In genomic region chr22:38305481-38306448, GRCh38 we compare ENCODE assay signal across 8 cellular contexts. TPM values are rescaled to one million over a fixed set of nuclear protein-coding genes. Genes with fewer than 3 reads are reported as not detected.
A peak's percentile ranks its signal among the peaks of the same experiment; 100 is the strongest.
DNase-seq lines count a peak whose midpoint lies in the region; ATAC-seq and TF ChIP-seq lines count a peak whose summit lies in the region.

No MANE protein-coding gene starts in this region.

- in situ Hi-C loops in GM13977 (cut with MboI; ENCODE audit: low pct_unique_long_range_greater_than_20kb, low sequenced_read_pairs, unreplicated experiment), result no loop called here

- no peaks in the 10 kb centered on the region for H3K9me2 ChIP-seq in GM23338 (ENCODE audit: insufficient read depth)

- H3K9me3 ChIP-seq in heart right ventricle, result no peaks in the 10 kb centered on the region
- no peaks in the 10 kb centered on the region for H3K9me3 ChIP-seq in smooth muscle cell (replicated peaks; ENCODE audit: low read depth)

- H2AFZ ChIP-seq in GM23338 (no peak overlapping the region), smooth muscle cell (ENCODE audit: low read depth) (no peak overlapping the region)

- no peaks in the 10 kb centered on the region for H3K9me3 Mint-ChIP-seq in GM23338
- no peaks in the 10 kb centered on the region for H3K9me3 Mint-ChIP-seq in activated naive CD4-positive, alpha-beta T cell treated with anti-CD3 and anti-CD28 coated beads for 36 hours

- H3F3A ChIP-seq in GM23338 (replicated peaks; ENCODE audit: low read depth) (peaks cover 50% of the 10 kb centered on the region), smooth muscle cell (ENCODE audit: low read depth) (peaks cover 15% of the 10 kb centered on the region)

- H3K4me1 ChIP-seq in GM23338 (ENCODE audit: insufficient read depth) (peaks cover 45% of the 10 kb centered on the region), heart right ventricle (peaks cover 38 to 88% (median 77%) of the 10 kb centered on the region in 9 donors), smooth muscle cell (ENCODE audit: low read depth) (no peaks in the 10 kb centered on the region)

- H3K27ac ChIP-seq in GM23338 (ENCODE audit: low read depth) (peak overlapping the region; percentile 78), heart right ventricle (peak overlapping the region; percentile 39 to 99 (median 67)), smooth muscle cell (ENCODE audit: low read depth) (peak overlapping the region; percentile 73)

- 22 to 23% methylated on average over 16 of the region's 16 CpGs for WGBS in heart right ventricle, 2 donors
- 67% methylated on average over 16 of the region's 16 CpGs for WGBS in smooth muscle cell (ENCODE audit: low lambda C conversion rate)

- H3K9ac ChIP-seq in smooth muscle cell (ENCODE audit: low read depth), result no peak overlapping the region

- CTCF ChIA-PET in activated naive CD4-positive, alpha-beta T cell treated with anti-CD3 and anti-CD28 coated beads for 36 hours (lab: Charles Lee), result no interaction called here

- H3K36me3 Mint-ChIP-seq in GM23338 (ENCODE audit: low read depth), result peaks cover 68% of the 10 kb centered on the region
- H3K36me3 Mint-ChIP-seq in activated naive CD4-positive, alpha-beta T cell treated with anti-CD3 and anti-CD28 coated beads for 36 hours (ENCODE audit: low read depth), result peaks cover 19% of the 10 kb centered on the region

- TF ChIP-seq CTCF in GM13977 (IDR thresholded peaks at IDR 0.05; ENCODE audit: extremely low read depth, insufficient read depth, missing control alignments), result peak; percentile 16
- TF ChIP-seq CTCF in GM23338 (conservative IDR thresholded peaks at IDR 0.05; ENCODE audit: low read depth in 2 of 2), result peak; percentile 43 to 58
- TF ChIP-seq CTCF in heart right ventricle (IDR thresholded peaks at IDR 0.05), result no peak
- TF ChIP-seq CTCF in smooth muscle cell (IDR thresholded peaks at IDR 0.05; ENCODE audit: borderline replicate concordance, insufficient read depth, poor library complexity, severe bottlenecking), result no peak

- intact Hi-C loops in activated naive CD4-positive, alpha-beta T cell treated with anti-CD3 and anti-CD28 coated beads for 36 hours (cut with micrococcal nuclease), result loop anchor here (1.0 kb wide), 1 partner anchor 11 kb away; no protein-coding TSS in a partner anchor
- intact Hi-C loops in heart right ventricle (cut with DNase I), result no loop called here

- H3K4me3 Mint-ChIP-seq in GM23338, result peak overlapping the region; percentile 10; the same call in 1 of the 3 replicates
- H3K4me3 Mint-ChIP-seq in activated naive CD4-positive, alpha-beta T cell treated with anti-CD3 and anti-CD28 coated beads for 36 hours, result no peak overlapping the region

- peaks cover 93% of the 10 kb centered on the region for H3K79me2 ChIP-seq in GM23338 (replicated peaks; ENCODE audit: insufficient read depth)
- peaks cover 94% of the 10 kb centered on the region for H3K79me2 ChIP-seq in smooth muscle cell (ENCODE audit: low read depth)

- no peaks in the 10 kb centered on the region for H3K27me3 ChIP-seq in GM23338 (ENCODE audit: insufficient read depth)
- no peaks in the 10 kb centered on the region for H3K27me3 ChIP-seq in heart right ventricle
- no peaks in the 10 kb centered on the region for H3K27me3 ChIP-seq in smooth muscle cell (ENCODE audit: low read depth)

- H3K27me3 Mint-ChIP-seq in GM23338 (ENCODE audit: insufficient read depth, low read depth, poor library complexity), result peaks cover 19% of the 10 kb centered on the region
- H3K27me3 Mint-ChIP-seq in activated naive CD4-positive, alpha-beta T cell treated with anti-CD3 and anti-CD28 coated beads for 36 hours (ENCODE audit: low read depth), result no peaks in the 10 kb centered on the region

- H3K27ac Mint-ChIP-seq in GM23338, result peak overlapping the region; percentile 76
- peak overlapping the region; percentile 90 for H3K27ac Mint-ChIP-seq in activated naive CD4-positive, alpha-beta T cell treated with anti-CD3 and anti-CD28 coated beads for 36 hours

- peak overlapping the region; percentile 24 for H3K4me2 ChIP-seq in GM23338
- no peak overlapping the region for H3K4me2 ChIP-seq in smooth muscle cell

- ATAC-seq in GM23338, result peak; percentile 89
- ATAC-seq in heart right ventricle, result peak in 6 of 8 donors; percentile 22 to 64 (median 36)

- H4K20me1 ChIP-seq in GM23338 (replicated peaks; ENCODE audit: insufficient read depth), result peaks cover 88% of the 10 kb centered on the region
- H4K20me1 ChIP-seq in smooth muscle cell (ENCODE audit: low read depth), result peaks cover 100% of the 10 kb centered on the region

- DNase-seq in GM13977 (ENCODE audit: low spot score) (peak; percentile 80), GM23338 (ENCODE audit: low spot score) (peak; percentile 84), NCI-H1092 treated with DMSO at 0.1 percent for 48 hours (lab: John Stamatoyannopoulos, UW) (peak; percentile 77), heart right ventricle (no peak), smooth muscle cell (lab: John Stamatoyannopoulos, UW; ENCODE audit: unreplicated experiment) (no peak), ureter (ENCODE audit: low spot score) (no peak), HCEC 1CT (no peak)
- DNase-seq in activated naive CD4-positive, alpha-beta T cell treated with anti-CD3 and anti-CD28 coated beads for 36 hours, result peak; percentile 70

- no peak overlapping the region for H3K4me3 ChIP-seq in GM23338
- peak overlapping the region in 1 of 10 donors; percentile 15 for H3K4me3 ChIP-seq in heart right ventricle
- H3K4me3 ChIP-seq in smooth muscle cell, result no peak overlapping the region

- H3K36me3 ChIP-seq in GM23338 (ENCODE audit: insufficient read depth) (peaks cover 32% of the 10 kb centered on the region; the same call in 1 of the 2 replicates), heart right ventricle (peaks cover 0 to 69% (median 25%) of the 10 kb centered on the region in 9 donors), smooth muscle cell (ENCODE audit: low read depth) (no peaks in the 10 kb centered on the region)

- peaks cover 47% of the 10 kb centered on the region for H3K4me1 Mint-ChIP-seq in GM23338
- peaks cover 37% of the 10 kb centered on the region for H3K4me1 Mint-ChIP-seq in activated naive CD4-positive, alpha-beta T cell treated with anti-CD3 and anti-CD28 coated beads for 36 hours (ENCODE audit: low read depth)

TF ChIP-seq in GM23338, 12 proteins besides CTCF, POLR2A, EP300 and RAD21 (continues in another document):
- no peak for TF ChIP-seq ZNF114 (CRISPR knock-in tag; IDR thresholded peaks at IDR 0.05)

RNA-seq across cellular contexts. Expression of gene CSNK1E, which starts 11.5 kb away (rescaled TPM):
- total RNA-seq in GM23338 (2014; rRNA removed; shearing (Covaris generic)), result 233 and 259 TPM in 2 replicates
- polyA plus RNA-seq in GM23338 (2016; fragmentation: Nextera tagmentation; extraction: Ambion mirVana) (180 and 189 TPM in 2 replicates), heart right ventricle (10 to 100 TPM; 81.6 to 83.4 TPM), smooth muscle cell (154 and 192 TPM in 2 replicates)
- total RNA-seq in activated naive CD4-positive, alpha-beta T cell treated with anti-CD3 and anti-CD28 coated beads for 36 hours, result 100 to 1,000 TPM; 105 to 108 TPM
- total RNA-seq in heart right ventricle (10 to 100 TPM; 64.1 to 88.1 (median 78.6) TPM), smooth muscle cell (94.7 and 111 TPM in 2 replicates), ureter (173 TPM)

RNA-seq across cellular contexts. Expression of gene TMEM184B, which starts 33.0 kb away (rescaled TPM):
- total RNA-seq in GM23338 (2014; rRNA removed; shearing (Covaris generic)), result 76.5 and 95.1 TPM in 2 replicates
- polyA plus RNA-seq in GM23338 (2016; fragmentation: Nextera tagmentation; extraction: Ambion mirVana) (40.7 and 42.2 TPM in 2 replicates), heart right ventricle (10 to 100 TPM; 20.8 to 29.7 TPM), smooth muscle cell (96.0 and 96.3 TPM in 2 replicates)
- 10 to 100 TPM; 15.0 to 15.3 TPM for total RNA-seq in activated naive CD4-positive, alpha-beta T cell treated with anti-CD3 and anti-CD28 coated beads for 36 hours
- total RNA-seq in heart right ventricle (10 to 100 TPM; 36.2 to 51.6 (median 46.1) TPM), smooth muscle cell (34.1 and 54.4 TPM in 2 replicates), ureter (77.7 TPM)

Comparison
In these comparisons a context has a peak if more than half of its experiments do, and no peak if none do; other contexts are left out.
1. DNase-seq: peak in GM13977 (single experiment), GM23338 (single experiment), NCI-H1092 treated with DMSO at 0.1 percent for 48 hours (single experiment) and activated naive CD4-positive, alpha-beta T cell treated with anti-CD3 and anti-CD28 coated beads for 36 hours (single experiment); none in heart right ventricle (0 of 2), smooth muscle cell (single experiment), ureter (single experiment) and HCEC 1CT (single experiment).
2. CTCF ChIP-seq: peak in GM13977 (single experiment) and GM23338 (2 of 2); none in heart right ventricle (0 of 9) and smooth muscle cell (single experiment).
3. Peak in every context shown above with its lines, with median percentiles within 50 percentile points of each other: H3K27ac ChIP-seq.